Comparison of ENCODE assay signal across 1 cellular context in the genomic region with DNA sequence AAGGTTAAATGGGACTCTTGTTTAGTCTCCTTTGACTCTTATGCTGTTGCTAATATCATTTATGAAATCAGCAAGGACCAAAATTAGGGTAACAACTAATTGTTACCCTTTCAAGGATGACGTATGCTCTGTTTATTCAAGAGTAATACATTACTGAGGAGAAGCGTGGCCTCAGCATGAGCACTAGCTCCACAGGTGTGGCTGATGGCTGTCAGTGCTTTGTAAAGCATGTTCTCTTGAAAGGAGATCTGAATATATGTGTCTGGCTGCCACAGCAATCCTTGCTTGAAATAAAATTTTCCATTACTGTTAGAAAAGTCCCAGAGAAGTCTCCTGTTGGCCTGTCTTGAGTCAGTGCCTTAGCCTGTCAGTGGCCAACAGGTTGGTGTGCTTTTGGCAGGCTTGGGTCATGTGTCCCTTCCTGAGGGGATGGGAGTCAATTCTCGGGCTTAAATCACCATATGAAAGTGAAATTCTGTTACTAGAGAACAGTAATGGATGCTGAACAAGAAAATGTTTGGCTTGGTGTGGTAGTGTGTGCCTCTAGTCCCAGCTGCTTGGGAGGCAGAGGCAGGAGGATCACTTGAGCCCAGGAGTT.
TF ChIP-seq lines count a peak whose summit lies in the region.

No MANE protein-coding gene starts in this region.

TF ChIP-seq in HepG2, 621 proteins besides CTCF, POLR2A, EP300 and RAD21:
- TF ChIP-seq ZNF121 (CRISPR knock-in tag; IDR thresholded peaks at IDR 0.05) (0 out of 2 replicates have a peak, but pooled peaks have one; percentile 46), HOXA7 (CRISPR knock-in tag; IDR thresholded peaks at IDR 0.05) (no peak)
